Comparison of ENCODE assay signal across 12 cellular contexts in the genomic region with DNA sequence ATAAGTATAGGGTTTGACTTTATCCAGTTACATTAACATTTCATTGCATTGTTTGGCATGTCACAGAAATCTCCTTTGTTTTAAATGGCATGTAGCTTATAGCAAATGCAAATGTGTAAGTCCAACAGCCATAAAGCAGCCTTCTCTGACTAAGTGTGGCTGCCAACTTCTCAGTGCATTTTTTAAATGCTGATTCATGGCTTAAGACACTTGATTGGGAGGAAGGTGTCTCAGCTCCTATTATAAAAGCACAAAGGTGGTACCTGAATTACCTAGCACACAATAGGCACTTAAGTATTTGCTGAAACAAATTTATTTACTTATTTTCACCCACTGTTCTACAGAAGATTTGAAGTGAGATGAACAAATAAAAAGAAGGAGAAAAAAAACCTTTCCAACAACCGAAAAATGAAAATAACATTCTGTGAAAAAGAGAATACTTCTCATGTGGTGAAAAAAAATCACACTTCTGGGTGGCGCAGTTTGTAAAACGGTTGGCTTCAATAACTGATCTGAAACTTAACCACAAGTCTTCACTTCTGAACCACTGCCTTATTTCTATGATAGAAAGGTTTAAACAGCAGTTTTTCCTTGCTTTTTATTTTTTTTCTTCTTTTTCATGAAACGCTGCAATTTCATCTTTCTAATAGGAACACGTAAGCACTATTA.
DNase-seq lines count a peak whose midpoint lies in the region; ATAC-seq and TF ChIP-seq lines count a peak whose summit lies in the region.
"Had no signal": no experiment of that assay in that cellular context is flagged by ENCODE, and none has a peak within 500 bp of the region (broad histone marks: within the 10 kb centered on the region; RNA-seq: fewer than 3 reads in every experiment).

No MANE protein-coding gene starts in this region.

- ATAC-seq in central memory CD8-positive, alpha-beta T cell (replicated peaks; ENCODE audit: extremely low read depth, poor library complexity, severe bottlenecking), result peak; percentile 51
- ATAC-seq in HG03045 (IDR thresholded peaks at IDR 0.05; ENCODE audit: unreplicated experiment) (no peak), HG03354 (IDR thresholded peaks at IDR 0.05; ENCODE audit: poor library complexity, severe bottlenecking, unreplicated experiment) (no peak)

- no peak overlapping the region for H3K4me3 ChIP-seq in HUES64 (ENCODE audit: low read length)
- no peak overlapping the region for H3K4me3 ChIP-seq in transverse colon
- H3K4me3 ChIP-seq: PC-9 had no signal

- DNase-seq in activated effector memory CD4-positive, alpha-beta T cell treated with anti-CD3 and anti-CD28 coated beads, Interleukin-2, amount 50 U/mL, for 16 hours, result peak; percentile 67
- no peak for DNase-seq in activated effector memory CD4-positive, alpha-beta T cell treated with Interleukin-2 at 50 U/mL for 16 hours
- DNase-seq in central memory CD8-positive, alpha-beta T cell (ENCODE audit: low spot score in 2 of 2), result peak in 1 of 2 donors; percentile 44
- no peak for DNase-seq in transverse colon
- no peak for DNase-seq in NCI-H1694 (lab: John Stamatoyannopoulos, UW)
- DNase-seq: activated CD4-positive, alpha-beta T cell treated with anti-CD3 and anti-CD28 coated beads for 4 hours; cerebellar nuclear complex; nephron progenitor cell; PC-9 had no signal

- H3K27ac Mint-ChIP-seq in central memory CD8-positive, alpha-beta T cell (ENCODE audit: low read depth), result peak overlapping the region; percentile 87
- H3K27ac Mint-ChIP-seq: nephron progenitor cell had no signal

- peaks cover 75% of the 10 kb centered on the region for H3K4me1 Mint-ChIP-seq in central memory CD8-positive, alpha-beta T cell

- H3K27me3 Mint-ChIP-seq in central memory CD8-positive, alpha-beta T cell, result no peaks in the 10 kb centered on the region

- H3K9ac ChIP-seq in HUES64 (ENCODE audit: low read depth, low read length), result no peak overlapping the region

- TF ChIP-seq EP300 in transverse colon (IDR thresholded peaks at IDR 0.05; ENCODE audit: low read depth), result no peak

- 80% methylated on average over 4 of the region's 5 CpGs for WGBS in HUES64
- WGBS in transverse colon (ENCODE audit: low coverage in 1 of 2), 2 donors, result 54 to 81% methylated on average over 5 of the region's 5 CpGs

- peaks cover 19% of the 10 kb centered on the region for H3K36me3 Mint-ChIP-seq in central memory CD8-positive, alpha-beta T cell (ENCODE audit: insufficient read depth)

- H3K9me3 Mint-ChIP-seq in central memory CD8-positive, alpha-beta T cell, result no peaks in the 10 kb centered on the region

- peaks cover 51% of the 10 kb centered on the region for H3K4me1 ChIP-seq in HUES64 (ENCODE audit: insufficient read depth, low read length)
- peaks cover 0 to 22% (median 8%) of the 10 kb centered on the region in 4 donors for H3K4me1 ChIP-seq in transverse colon

- H3K4me3 Mint-ChIP-seq in central memory CD8-positive, alpha-beta T cell, result peak overlapping the region; percentile 59
- H3K4me3 Mint-ChIP-seq: nephron progenitor cell had no signal

- intact Hi-C loops in transverse colon (cut with DNase I; ENCODE audit: low total_unique reads), result loop anchor here (5.0 to 10.0 kb wide), 2 partner anchors 333 to 1250 kb away; no protein-coding TSS in a partner anchor

- in situ Hi-C loops in transverse colon (cut with MboI; ENCODE audit: low pct_ligation_motif_present in 1 of 4, low pct_unique_long_range_greater_than_20kb in 1 of 4, low sequenced_read_pairs in 3 of 4), result loop anchor here (5.0 to 25.0 kb wide), 6 partner anchors 328 to 1253 kb away; no protein-coding TSS in a partner anchor

- TF ChIP-seq CTCF in transverse colon (IDR thresholded peaks at IDR 0.05), result no peak

- no peaks in the 10 kb centered on the region for H3K9me3 ChIP-seq in HUES64 (ENCODE audit: insufficient read depth, low read depth, low read length)
- no peaks in the 10 kb centered on the region for H3K9me3 ChIP-seq in transverse colon

- H3K36me3 ChIP-seq in HUES64 (ENCODE audit: insufficient read depth, low read length) (no peaks in the 10 kb centered on the region), transverse colon (no peaks in the 10 kb centered on the region)

- H3K27me3 ChIP-seq in HUES64 (ENCODE audit: insufficient read depth, low read length) (peaks cover 9% of the 10 kb centered on the region), transverse colon (no peaks in the 10 kb centered on the region)

- H3K27ac ChIP-seq in HUES64 (ENCODE audit: low read depth, low read length) (peak overlapping the region; percentile 2; the same call in 1 of the 2 replicates), transverse colon (peak overlapping the region; percentile 28 to 53 (median 37))
- H3K27ac ChIP-seq: PC-9 had no signal

- no peak for TF ChIP-seq POLR2A in transverse colon (IDR thresholded peaks at IDR 0.05)
